1 cellular context compared by ENCODE assay signal in genomic region chr19:2325261-2326046, GRCh38.
TF ChIP-seq lines count a peak whose summit lies in the region.

No MANE protein-coding gene starts in this region.

TF ChIP-seq in HepG2, 621 proteins besides CTCF, POLR2A, EP300 and RAD21:
- peak; percentile 53 for TF ChIP-seq AGO2 (optimal IDR thresholded peaks at IDR 0.05; ENCODE audit: low read depth, low read length)
- TF ChIP-seq RBFOX2 (IDR thresholded peaks at IDR 0.05; ENCODE audit: low read depth, low read length) = peak; percentile 52
- TF ChIP-seq, protein P1, sequence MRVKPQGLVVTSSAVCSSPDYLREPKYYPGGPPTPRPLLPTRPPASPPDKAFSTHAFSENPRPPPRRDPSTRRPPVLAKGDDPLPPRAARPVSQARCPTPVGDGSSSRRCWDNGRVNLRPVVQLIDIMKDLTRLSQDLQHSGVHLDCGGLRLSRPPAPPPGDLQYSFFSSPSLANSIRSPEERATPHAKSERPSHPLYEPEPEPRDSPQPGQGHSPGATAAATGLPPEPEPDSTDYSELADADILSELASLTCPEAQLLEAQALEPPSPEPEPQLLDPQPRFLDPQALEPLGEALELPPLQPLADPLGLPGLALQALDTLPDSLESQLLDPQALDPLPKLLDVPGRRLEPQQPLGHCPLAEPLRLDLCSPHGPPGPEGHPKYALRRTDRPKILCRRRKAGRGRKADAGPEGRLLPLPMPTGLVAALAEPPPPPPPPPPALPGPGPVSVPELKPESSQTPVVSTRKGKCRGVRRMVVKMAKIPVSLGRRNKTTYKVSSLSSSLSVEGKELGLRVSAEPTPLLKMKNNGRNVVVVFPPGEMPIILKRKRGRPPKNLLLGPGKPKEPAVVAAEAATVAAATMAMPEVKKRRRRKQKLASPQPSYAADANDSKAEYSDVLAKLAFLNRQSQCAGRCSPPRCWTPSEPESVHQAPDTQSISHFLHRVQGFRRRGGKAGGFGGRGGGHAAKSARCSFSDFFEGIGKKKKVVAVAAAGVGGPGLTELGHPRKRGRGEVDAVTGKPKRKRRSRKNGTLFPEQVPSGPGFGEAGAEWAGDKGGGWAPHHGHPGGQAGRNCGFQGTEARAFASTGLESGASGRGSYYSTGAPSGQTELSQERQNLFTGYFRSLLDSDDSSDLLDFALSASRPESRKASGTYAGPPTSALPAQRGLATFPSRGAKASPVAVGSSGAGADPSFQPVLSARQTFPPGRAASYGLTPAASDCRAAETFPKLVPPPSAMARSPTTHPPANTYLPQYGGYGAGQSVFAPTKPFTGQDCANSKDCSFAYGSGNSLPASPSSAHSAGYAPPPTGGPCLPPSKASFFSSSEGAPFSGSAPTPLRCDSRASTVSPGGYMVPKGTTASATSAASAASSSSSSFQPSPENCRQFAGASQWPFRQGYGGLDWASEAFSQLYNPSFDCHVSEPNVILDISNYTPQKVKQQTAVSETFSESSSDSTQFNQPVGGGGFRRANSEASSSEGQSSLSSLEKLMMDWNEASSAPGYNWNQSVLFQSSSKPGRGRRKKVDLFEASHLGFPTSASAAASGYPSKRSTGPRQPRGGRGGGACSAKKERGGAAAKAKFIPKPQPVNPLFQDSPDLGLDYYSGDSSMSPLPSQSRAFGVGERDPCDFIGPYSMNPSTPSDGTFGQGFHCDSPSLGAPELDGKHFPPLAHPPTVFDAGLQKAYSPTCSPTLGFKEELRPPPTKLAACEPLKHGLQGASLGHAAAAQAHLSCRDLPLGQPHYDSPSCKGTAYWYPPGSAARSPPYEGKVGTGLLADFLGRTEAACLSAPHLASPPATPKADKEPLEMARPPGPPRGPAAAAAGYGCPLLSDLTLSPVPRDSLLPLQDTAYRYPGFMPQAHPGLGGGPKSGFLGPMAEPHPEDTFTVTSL (CRISPR knock-in tag; IDR thresholded peaks at IDR 0.05; ENCODE audit: borderline replicate concordance) = no peak
